8 cellular contexts compared by ENCODE assay signal in the genomic region with DNA sequence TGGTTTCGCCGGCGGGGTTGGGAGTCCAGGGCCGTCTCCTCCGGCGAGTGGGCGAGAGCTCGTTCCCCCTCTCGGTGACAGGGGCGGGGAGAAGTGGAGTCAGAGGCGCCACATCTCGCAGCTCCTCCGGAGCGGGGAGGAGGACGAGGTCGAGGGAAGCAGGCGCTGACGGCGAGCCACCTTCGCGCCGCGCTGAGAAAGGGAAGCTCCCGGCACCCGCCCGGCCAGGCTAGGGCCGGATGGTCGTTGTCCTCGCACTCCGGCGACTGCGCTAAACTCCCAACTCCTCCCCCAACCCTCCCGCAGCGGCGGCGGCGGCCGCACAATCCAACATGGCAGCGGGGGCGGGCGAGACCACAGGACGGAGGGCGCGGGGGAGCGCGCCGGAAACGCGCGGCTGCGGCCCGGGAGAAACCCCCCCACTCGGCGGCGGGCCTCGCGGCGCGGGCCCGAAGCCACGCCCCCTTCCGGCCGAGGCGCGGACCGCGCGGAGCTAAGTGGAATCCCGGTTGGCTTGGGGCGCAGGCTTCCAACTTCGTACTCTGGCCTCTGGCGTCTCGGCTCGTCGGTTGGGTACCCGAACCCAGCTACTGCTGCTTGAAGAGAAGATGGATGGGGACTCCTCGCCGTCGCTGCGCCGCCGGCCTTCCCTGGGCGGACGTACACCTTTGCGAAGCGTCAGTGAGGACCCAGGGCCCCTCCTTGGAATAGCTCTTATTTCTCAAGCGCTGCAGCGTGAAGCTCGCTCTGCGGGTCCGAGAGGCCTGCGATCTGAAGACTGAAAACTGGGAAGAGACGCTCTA. TPM values are rescaled to one million over a fixed set of nuclear protein-coding genes. Genes with fewer than 3 reads are reported as not detected.
A peak's percentile ranks its signal among the peaks of the same experiment; 100 is the strongest.
DNase-seq lines count a peak whose midpoint lies in the region; ATAC-seq and TF ChIP-seq lines count a peak whose summit lies in the region.

Gene WASL (minus strand): TSS at position 270 of the 803 bp plus-strand sequence. CDS start 269 bp downstream, at position 1.

- peak within 1 kb of the TSS; percentile 82 for H3K4me3 ChIP-seq in GM23338
- peak within 1 kb of the TSS; percentile 91 for H3K4me3 ChIP-seq in fibroblast of the aortic adventitia (ENCODE audit: low read depth, low read length)

- peak within 1 kb of the TSS; percentile 12; the same call in 1 of the 2 replicates for H2AFZ ChIP-seq in GM23338

- peaks cover 7% of the 10 kb centered on the region for H3F3A ChIP-seq in GM23338 (replicated peaks; ENCODE audit: low read depth)

- peaks cover 68% of the 10 kb centered on the region for H3K79me2 ChIP-seq in GM23338 (replicated peaks; ENCODE audit: insufficient read depth)

- H3K27me3 Mint-ChIP-seq in GM23338 (ENCODE audit: insufficient read depth, low read depth, poor library complexity), result peaks cover 2% of the 10 kb centered on the region
- H3K27me3 Mint-ChIP-seq in nephron (ENCODE audit: low read depth), result no peaks in the 10 kb centered on the region

- H3K4me2 ChIP-seq in GM23338, result peak within 1 kb of the TSS; percentile 91

- H3K27me3 ChIP-seq in GM23338 (ENCODE audit: insufficient read depth), result no peaks in the 10 kb centered on the region

- TF ChIP-seq CTCF in GM23338 (conservative IDR thresholded peaks at IDR 0.05; ENCODE audit: low read depth in 2 of 2) (peak; percentile 3 to 14; a peak in 1 of 4 replicates), fibroblast of the aortic adventitia (IDR thresholded peaks at IDR 0.05; ENCODE audit: insufficient read depth, low read length) (no peak), nephron (IDR thresholded peaks at IDR 0.05; ENCODE audit: unreplicated experiment in 3 of 3) (no peak)

- peaks cover 22% of the 10 kb centered on the region for H4K20me1 ChIP-seq in GM23338 (replicated peaks; ENCODE audit: insufficient read depth)

- ATAC-seq in GM23338, result peak; percentile 76
- peak; percentile 88 for ATAC-seq in stimulated activated naive CD8-positive, alpha-beta T cell treated with anti-CD3 and anti-CD28 coated beads, Interleukin-15, Interleukin-2, amounts not matched to agents 100 U/mL and 50 U/mL, for 24 hours

- H3K9me3 Mint-ChIP-seq in GM23338, result no peaks in the 10 kb centered on the region
- H3K9me3 Mint-ChIP-seq in nephron, result no peaks in the 10 kb centered on the region

- H3K36me3 Mint-ChIP-seq in GM23338 (ENCODE audit: low read depth), result peaks cover 3% of the 10 kb centered on the region; the same call in 1 of the 3 replicates
- H3K36me3 Mint-ChIP-seq in nephron (ENCODE audit: low read depth), result no peaks in the 10 kb centered on the region

- peak within 1 kb of the TSS; percentile 96 for H3K27ac ChIP-seq in GM23338 (ENCODE audit: low read depth)

- H3K9me2 ChIP-seq in GM23338 (ENCODE audit: insufficient read depth), result no peaks in the 10 kb centered on the region

- H3K27ac Mint-ChIP-seq in GM23338 (peak within 1 kb of the TSS; percentile 98), nephron (peak within 1 kb of the TSS; percentile 99 to 100 (median 100))

- H3K4me1 ChIP-seq in GM23338 (ENCODE audit: insufficient read depth), result peaks cover 74% of the 10 kb centered on the region

- no peaks in the 10 kb centered on the region for H3K36me3 ChIP-seq in GM23338 (ENCODE audit: insufficient read depth)

- H3K4me1 Mint-ChIP-seq in GM23338, result peaks cover 55% of the 10 kb centered on the region
- H3K4me1 Mint-ChIP-seq in nephron, result peaks cover 50% of the 10 kb centered on the region

- peak; percentile 87 for DNase-seq in EH (ENCODE audit: low read depth)
- DNase-seq in GM23338 (ENCODE audit: low spot score), result peak; percentile 94
- peak; percentile 74 to 90 for DNase-seq in Kasumi-1 (lab: John Stamatoyannopoulos, UW)
- DNase-seq in RPMI8226, result peak; percentile 96
- DNase-seq in activated effector memory CD4-positive, alpha-beta T cell treated with anti-CD3 and anti-CD28 coated beads, Interleukin-2, amount 50 U/mL, for 16 hours, result peak; percentile 96
- DNase-seq in fibroblast of the aortic adventitia (ENCODE audit: low read depth), result peak; percentile 83
- DNase-seq in stimulated activated naive CD8-positive, alpha-beta T cell treated with anti-CD3 and anti-CD28 coated beads, Interleukin-15, Interleukin-2, amounts not matched to agents 100 U/mL and 50 U/mL, for 24 hours, result peak; percentile 92

- H3K4me3 Mint-ChIP-seq in GM23338 (peak within 1 kb of the TSS; percentile 95), nephron (peak within 1 kb of the TSS; percentile 97 to 99 (median 99))

TF ChIP-seq in GM23338, 12 proteins besides CTCF, POLR2A, EP300 and RAD21 (continues in another document):
- peak; percentile 93 for TF ChIP-seq POLR2AphosphoS5 (IDR thresholded peaks at IDR 0.05; ENCODE audit: low read depth)
- TF ChIP-seq NANOG (IDR thresholded peaks at IDR 0.05; ENCODE audit: borderline replicate concordance), result no peak
- TF ChIP-seq, protein P1, sequence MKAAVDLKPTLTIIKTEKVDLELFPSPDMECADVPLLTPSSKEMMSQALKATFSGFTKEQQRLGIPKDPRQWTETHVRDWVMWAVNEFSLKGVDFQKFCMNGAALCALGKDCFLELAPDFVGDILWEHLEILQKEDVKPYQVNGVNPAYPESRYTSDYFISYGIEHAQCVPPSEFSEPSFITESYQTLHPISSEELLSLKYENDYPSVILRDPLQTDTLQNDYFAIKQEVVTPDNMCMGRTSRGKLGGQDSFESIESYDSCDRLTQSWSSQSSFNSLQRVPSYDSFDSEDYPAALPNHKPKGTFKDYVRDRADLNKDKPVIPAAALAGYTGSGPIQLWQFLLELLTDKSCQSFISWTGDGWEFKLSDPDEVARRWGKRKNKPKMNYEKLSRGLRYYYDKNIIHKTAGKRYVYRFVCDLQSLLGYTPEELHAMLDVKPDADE (IDR thresholded peaks at IDR 0.05), result peak; percentile 52
- TF ChIP-seq, protein P2, sequence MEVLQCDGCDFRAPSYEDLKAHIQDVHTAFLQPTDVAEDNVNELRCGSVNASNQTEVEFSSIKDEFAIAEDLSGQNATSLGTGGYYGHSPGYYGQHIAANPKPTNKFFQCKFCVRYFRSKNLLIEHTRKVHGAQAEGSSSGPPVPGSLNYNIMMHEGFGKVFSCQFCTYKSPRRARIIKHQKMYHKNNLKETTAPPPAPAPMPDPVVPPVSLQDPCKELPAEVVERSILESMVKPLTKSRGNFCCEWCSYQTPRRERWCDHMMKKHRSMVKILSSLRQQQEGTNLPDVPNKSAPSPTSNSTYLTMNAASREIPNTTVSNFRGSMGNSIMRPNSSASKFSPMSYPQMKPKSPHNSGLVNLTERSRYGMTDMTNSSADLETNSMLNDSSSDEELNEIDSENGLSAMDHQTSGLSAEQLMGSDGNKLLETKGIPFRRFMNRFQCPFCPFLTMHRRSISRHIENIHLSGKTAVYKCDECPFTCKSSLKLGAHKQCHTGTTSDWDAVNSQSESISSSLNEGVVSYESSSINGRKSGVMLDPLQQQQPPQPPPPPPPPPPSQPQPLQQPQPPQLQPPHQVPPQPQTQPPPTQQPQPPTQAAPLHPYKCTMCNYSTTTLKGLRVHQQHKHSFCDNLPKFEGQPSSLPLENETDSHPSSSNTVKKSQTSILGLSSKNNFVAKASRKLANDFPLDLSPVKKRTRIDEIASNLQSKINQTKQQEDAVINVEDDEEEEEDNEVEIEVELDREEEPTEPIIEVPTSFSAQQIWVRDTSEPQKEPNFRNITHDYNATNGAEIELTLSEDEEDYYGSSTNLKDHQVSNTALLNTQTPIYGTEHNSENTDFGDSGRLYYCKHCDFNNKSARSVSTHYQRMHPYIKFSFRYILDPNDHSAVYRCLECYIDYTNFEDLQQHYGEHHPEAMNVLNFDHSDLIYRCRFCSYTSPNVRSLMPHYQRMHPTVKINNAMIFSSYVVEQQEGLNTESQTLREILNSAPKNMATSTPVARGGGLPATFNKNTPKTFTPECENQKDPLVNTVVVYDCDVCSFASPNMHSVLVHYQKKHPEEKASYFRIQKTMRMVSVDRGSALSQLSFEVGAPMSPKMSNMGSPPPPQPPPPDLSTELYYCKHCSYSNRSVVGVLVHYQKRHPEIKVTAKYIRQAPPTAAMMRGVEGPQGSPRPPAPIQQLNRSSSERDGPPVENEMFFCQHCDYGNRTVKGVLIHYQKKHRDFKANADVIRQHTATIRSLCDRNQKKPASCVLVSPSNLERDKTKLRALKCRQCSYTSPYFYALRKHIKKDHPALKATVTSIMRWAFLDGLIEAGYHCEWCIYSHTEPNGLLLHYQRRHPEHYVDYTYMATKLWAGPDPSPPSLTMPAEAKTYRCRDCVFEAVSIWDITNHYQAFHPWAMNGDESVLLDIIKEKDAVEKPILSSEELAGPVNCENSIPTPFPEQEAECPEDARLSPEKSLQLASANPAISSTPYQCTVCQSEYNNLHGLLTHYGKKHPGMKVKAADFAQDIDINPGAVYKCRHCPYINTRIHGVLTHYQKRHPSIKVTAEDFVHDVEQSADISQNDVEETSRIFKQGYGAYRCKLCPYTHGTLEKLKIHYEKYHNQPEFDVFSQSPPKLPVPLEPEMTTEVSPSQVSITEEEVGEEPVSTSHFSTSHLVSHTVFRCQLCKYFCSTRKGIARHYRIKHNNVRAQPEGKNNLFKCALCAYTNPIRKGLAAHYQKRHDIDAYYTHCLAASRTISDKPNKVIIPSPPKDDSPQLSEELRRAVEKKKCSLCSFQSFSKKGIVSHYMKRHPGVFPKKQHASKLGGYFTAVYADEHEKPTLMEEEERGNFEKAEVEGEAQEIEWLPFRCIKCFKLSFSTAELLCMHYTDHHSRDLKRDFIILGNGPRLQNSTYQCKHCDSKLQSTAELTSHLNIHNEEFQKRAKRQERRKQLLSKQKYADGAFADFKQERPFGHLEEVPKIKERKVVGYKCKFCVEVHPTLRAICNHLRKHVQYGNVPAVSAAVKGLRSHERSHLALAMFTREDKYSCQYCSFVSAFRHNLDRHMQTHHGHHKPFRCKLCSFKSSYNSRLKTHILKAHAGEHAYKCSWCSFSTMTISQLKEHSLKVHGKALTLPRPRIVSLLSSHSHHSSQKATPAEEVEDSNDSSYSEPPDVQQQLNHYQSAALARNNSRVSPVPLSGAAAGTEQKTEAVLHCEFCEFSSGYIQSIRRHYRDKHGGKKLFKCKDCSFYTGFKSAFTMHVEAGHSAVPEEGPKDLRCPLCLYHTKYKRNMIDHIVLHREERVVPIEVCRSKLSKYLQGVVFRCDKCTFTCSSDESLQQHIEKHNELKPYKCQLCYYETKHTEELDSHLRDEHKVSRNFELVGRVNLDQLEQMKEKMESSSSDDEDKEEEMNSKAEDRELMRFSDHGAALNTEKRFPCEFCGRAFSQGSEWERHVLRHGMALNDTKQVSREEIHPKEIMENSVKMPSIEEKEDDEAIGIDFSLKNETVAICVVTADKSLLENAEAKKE (CRISPR knock-in tag; IDR thresholded peaks at IDR 0.05), result no peak
- no peak for TF ChIP-seq EZH2phosphoT487 (IDR thresholded peaks at IDR 0.05; ENCODE audit: unreplicated experiment)
- no peak for TF ChIP-seq ZNF331 (CRISPR knock-in tag; IDR thresholded peaks at IDR 0.05; ENCODE audit: low read depth)
- TF ChIP-seq EZH2 (IDR thresholded peaks at IDR 0.05; ENCODE audit: low read depth, unreplicated experiment), result no peak
- TF ChIP-seq STAT1 (IDR thresholded peaks at IDR 0.05; ENCODE audit: unreplicated experiment), result no peak

RNA-seq across cellular contexts. Expression of gene WASL, which starts in this region (rescaled TPM):
- 45.3 and 57.0 TPM in 2 replicates for total RNA-seq in GM23338 (2014; rRNA removed; shearing (Covaris generic))
- 35.6 and 36.4 TPM in 2 replicates for polyA plus RNA-seq in GM23338 (2016; fragmentation: Nextera tagmentation; extraction: Ambion mirVana)
- 12.8 and 31.9 TPM in 2 replicates for total RNA-seq in fibroblast of the aortic adventitia (ENCODE audit: low replicate concordance)

Comparison
In these comparisons a context has a peak if more than half of its experiments do, and no peak if none do; other contexts are left out.
1. Peak in every context shown above with its lines: DNase-seq, ATAC-seq, H3K4me3 ChIP-seq and H3K27ac ChIP-seq.
2. CTCF ChIP-seq: peak in GM23338 (2 of 2); none in fibroblast of the aortic adventitia (single experiment) and nephron (0 of 3).